In the genomic region with DNA sequence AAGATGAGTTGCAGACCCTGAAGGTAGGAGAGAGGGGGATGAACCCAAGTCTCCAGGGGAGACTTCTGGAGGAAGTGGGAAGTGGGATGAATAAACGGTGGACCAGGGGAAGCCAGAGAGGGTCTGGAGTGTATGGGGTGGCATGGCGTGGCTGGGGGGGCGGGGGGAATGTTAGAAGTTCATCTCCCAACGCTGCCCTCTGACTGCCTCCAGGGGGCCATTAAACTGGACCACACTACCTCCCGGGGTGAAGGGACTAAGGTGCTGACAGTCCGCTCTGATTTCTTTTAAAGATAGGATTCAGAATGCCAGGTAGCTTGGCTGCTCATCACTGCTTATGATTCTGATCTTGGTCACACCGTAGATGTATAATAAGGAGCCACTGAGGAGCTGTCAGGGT, we compare ENCODE assay signal across 15 cellular contexts. TPM values are rescaled to one million over a fixed set of nuclear protein-coding genes. Genes with fewer than 3 reads are reported as not detected.
DNase-seq lines count a peak whose midpoint lies in the region; TF ChIP-seq lines count a peak whose summit lies in the region.
"Had no signal": no experiment of that assay in that cellular context is flagged by ENCODE, and none has a peak within 500 bp of the region (broad histone marks: within the 10 kb centered on the region; RNA-seq: fewer than 3 reads in every experiment).

No MANE protein-coding gene starts in this region.

- H3K79me2 ChIP-seq in SU-DHL-6 (ENCODE audit: insufficient read depth, low read length) (peaks cover 32% of the 10 kb centered on the region; the same call in 1 of the 2 replicates), hepatocyte (peaks cover 86% of the 10 kb centered on the region)

- H2AFZ ChIP-seq in SU-DHL-6 (ENCODE audit: low read depth, low read length, severe bottlenecking) (no peak overlapping the region), hepatocyte (no peak overlapping the region)

- no peak overlapping the region for H3K4me3 ChIP-seq in cardiac muscle cell
- no peak overlapping the region for H3K4me3 ChIP-seq in right atrium auricular region
- no peak overlapping the region for H3K4me3 ChIP-seq in SU-DHL-6 (ENCODE audit: insufficient read depth, low read length, poor library complexity, severe bottlenecking)
- no peak overlapping the region for H3K4me3 ChIP-seq in hepatocyte
- H3K4me3 ChIP-seq in thymus (ENCODE audit: low read length): no peak overlapping the region
- H3K4me3 ChIP-seq in thyroid gland (replicated peaks in 1 of 3): no peak overlapping the region
- H3K4me3 ChIP-seq: mucosa of descending colon, Peyer's patch, tibial artery had no signal

- DNase-seq in cardiac muscle cell (ENCODE audit: low read depth in 1 of 2, low spot score in 1 of 2) (no peak), right atrium auricular region (ENCODE audit: low spot score) (no peak), hepatocyte (ENCODE audit: low spot score) (no peak), SIG-M5 (lab: John Stamatoyannopoulos, UW) (no peak), hepatic stellate cell (ENCODE audit: low spot score) (no peak), thyroid gland (no peak)
- DNase-seq: activated T-cell treated with anti-CD3 and anti-CD28 coated beads, Interleukin-2, amount 50 U/mL, for 4 hours; cortex of kidney; NCI-H2029; NCI-H526; tibial artery had no signal

- H4K20me1 ChIP-seq in SU-DHL-6 (ENCODE audit: low read depth, low read length): no peaks in the 10 kb centered on the region
- H4K20me1 ChIP-seq in hepatocyte (ENCODE audit: insufficient read depth, poor library complexity, severe bottlenecking): peaks cover 14% of the 10 kb centered on the region

- H3K36me3 ChIP-seq in cardiac muscle cell: no peaks in the 10 kb centered on the region
- no peaks in the 10 kb centered on the region for H3K36me3 ChIP-seq in right atrium auricular region
- no peaks in the 10 kb centered on the region for H3K36me3 ChIP-seq in SU-DHL-6 (ENCODE audit: low read length)
- H3K36me3 ChIP-seq in hepatocyte (replicated peaks; ENCODE audit: insufficient read depth, low read depth): no peaks in the 10 kb centered on the region
- peaks cover 4% of the 10 kb centered on the region for H3K36me3 ChIP-seq in thymus (ENCODE audit: control insufficient read depth, insufficient read depth)
- no peaks in the 10 kb centered on the region for H3K36me3 ChIP-seq in thyroid gland
- H3K36me3 ChIP-seq: Peyer's patch, tibial artery had no signal

- 0 out of 2 replicates have a peak overlapping the region, but pooled peaks have one; percentile 17 for H3K9ac ChIP-seq in SU-DHL-6 (ENCODE audit: low read length)

- H3K4me2 ChIP-seq in SU-DHL-6 (ENCODE audit: low read depth, low read length, poor library complexity, severe bottlenecking): peak overlapping the region; percentile 48
- H3K4me2 ChIP-seq in hepatocyte: peak overlapping the region; percentile 47

- TF ChIP-seq CTCF in cardiac muscle cell (IDR thresholded peaks at IDR 0.05; ENCODE audit: low read depth, low read length) (no peak), right atrium auricular region (IDR thresholded peaks at IDR 0.05) (no peak), SU-DHL-6 (IDR thresholded peaks at IDR 0.05; ENCODE audit: insufficient read depth, low read length, poor library complexity, severe bottlenecking) (no peak), hepatocyte (IDR thresholded peaks at IDR 0.05; ENCODE audit: poor library complexity) (no peak), thyroid gland (IDR thresholded peaks at IDR 0.05) (no peak)

- WGBS in hepatocyte (ENCODE audit: low lambda C conversion rate, missing lambda C conversion rate): 60% methylated on average over 5 of the region's 7 CpGs
- 87% methylated on average over 7 of the region's 7 CpGs for WGBS in thymus
- WGBS in thyroid gland, 2 donors: 73% methylated on average over 7 of the region's 7 CpGs

- TF ChIP-seq POLR2A in thyroid gland (IDR thresholded peaks at IDR 0.05): no peak

- H3K27ac ChIP-seq in cardiac muscle cell (peak overlapping the region; percentile 77), right atrium auricular region (no peak overlapping the region), SU-DHL-6 (ENCODE audit: low read depth, low read length) (peak overlapping the region; percentile 76), hepatocyte (peak overlapping the region; percentile 46), thymus (ENCODE audit: low read depth) (peak overlapping the region; percentile 64), thyroid gland (no peak overlapping the region)
- H3K27ac ChIP-seq: tibial artery had no signal

- no peaks in the 10 kb centered on the region for H3K9me3 ChIP-seq in cardiac muscle cell (ENCODE audit: low read depth)
- no peaks in the 10 kb centered on the region for H3K9me3 ChIP-seq in right atrium auricular region
- H3K9me3 ChIP-seq in SU-DHL-6 (ENCODE audit: insufficient read depth, low read length): no peaks in the 10 kb centered on the region
- H3K9me3 ChIP-seq in hepatocyte (ENCODE audit: low read depth): no peaks in the 10 kb centered on the region
- H3K9me3 ChIP-seq in thymus (ENCODE audit: control insufficient read depth): no peaks in the 10 kb centered on the region
- H3K9me3 ChIP-seq in thyroid gland: no peaks in the 10 kb centered on the region
- H3K9me3 ChIP-seq: mucosa of descending colon, Peyer's patch, tibial artery had no signal

- intact Hi-C loops in thyroid gland (cut with DNase I): no loop called here

- no peaks in the 10 kb centered on the region for H3K27me3 ChIP-seq in cardiac muscle cell
- no peaks in the 10 kb centered on the region for H3K27me3 ChIP-seq in right atrium auricular region
- no peaks in the 10 kb centered on the region for H3K27me3 ChIP-seq in SU-DHL-6 (ENCODE audit: low read length)
- H3K27me3 ChIP-seq in hepatocyte: no peaks in the 10 kb centered on the region
- H3K27me3 ChIP-seq in thymus (ENCODE audit: control insufficient read depth, insufficient read depth): no peaks in the 10 kb centered on the region
- no peaks in the 10 kb centered on the region for H3K27me3 ChIP-seq in thyroid gland
- H3K27me3 ChIP-seq: Peyer's patch, tibial artery had no signal

- H3K9me2 ChIP-seq in SU-DHL-6 (replicated peaks; ENCODE audit: insufficient read depth, low read length) (no peaks in the 10 kb centered on the region), hepatocyte (replicated peaks; ENCODE audit: insufficient read depth) (no peaks in the 10 kb centered on the region)

- H3F3A ChIP-seq in SU-DHL-6 (ENCODE audit: insufficient read depth): peaks cover 18% of the 10 kb centered on the region; the same call in 1 of the 2 replicates

- H3K4me1 ChIP-seq in cardiac muscle cell (ENCODE audit: low read depth) (peaks cover 65% of the 10 kb centered on the region), right atrium auricular region (peaks cover 0 to 52% of the 10 kb centered on the region in 2 donors), hepatocyte (ENCODE audit: insufficient read depth) (peaks cover 58% of the 10 kb centered on the region), thymus (ENCODE audit: control insufficient read depth, insufficient read depth, low read length) (peaks cover 25% of the 10 kb centered on the region), thyroid gland (peaks cover 5 to 21% of the 10 kb centered on the region in 2 donors)
- H3K4me1 ChIP-seq: tibial artery had no signal

RNA-seq across cellular contexts. Expression of a gene that starts 21.2 kb away (rescaled TPM):
- total RNA-seq in cardiac muscle cell (87.3 and 115 TPM in 2 replicates), right atrium auricular region (10 to 100 TPM; 13.5 to 16.9 TPM), hepatocyte (24.2 and 29.2 TPM in 2 replicates), thyroid gland (10 to 100 TPM; 11.2 to 17.4 (median 11.8) TPM)
- polyA plus RNA-seq in cardiac muscle cell (46.1 and 50.9 TPM in 2 replicates), hepatocyte (20.8 and 25.6 TPM in 2 replicates), thymus (11.8 TPM)

RNA-seq across cellular contexts. Expression of a gene that starts 36.7 kb away (rescaled TPM):
- total RNA-seq in cardiac muscle cell: 13.8 and 22.5 TPM in 2 replicates
- 10.2 and 12.0 TPM in 2 replicates for polyA plus RNA-seq in cardiac muscle cell
- total RNA-seq in right atrium auricular region: 10 to 100 TPM in 1 of 2 donors, 1 to 10 TPM in 1; 9.5 to 10.2 TPM
- total RNA-seq in hepatocyte: 13.3 and 25.9 TPM in 2 replicates
- 12.1 and 15.7 TPM in 2 replicates for polyA plus RNA-seq in hepatocyte
- 15.7 TPM for polyA plus RNA-seq in thymus
- 10 to 100 TPM; 20.3 to 40.2 (median 24.5) TPM for total RNA-seq in thyroid gland

Comparison
In these comparisons a context has a peak if more than half of its experiments do, and no peak if none do; other contexts are left out.
1. H3K27ac ChIP-seq: peak in cardiac muscle cell (single experiment), SU-DHL-6 (single experiment), hepatocyte (single experiment) and thymus (single experiment); none in right atrium auricular region (0 of 2) and thyroid gland (0 of 3).